Comparison of ENCODE assay signal across 10 cellular contexts in genomic region chr1:116763116-116763786, GRCh38. TPM values are rescaled to one million over a fixed set of nuclear protein-coding genes. Genes with fewer than 3 reads are reported as not detected.
DNase-seq lines count a peak whose midpoint lies in the region; ATAC-seq and TF ChIP-seq lines count a peak whose summit lies in the region.
"Had no signal": no experiment of that assay in that cellular context is flagged by ENCODE, and none has a peak within 500 bp of the region (broad histone marks: within the 10 kb centered on the region; RNA-seq: fewer than 3 reads in every experiment).

No MANE protein-coding gene starts in this region.

- peaks cover 0 to 6% of the 10 kb centered on the region in 2 donors for H3K4me1 ChIP-seq in muscle layer of duodenum (ENCODE audit: control insufficient read depth in 1 of 2, insufficient read depth in 2 of 2, low read length in 2 of 2)
- H3K4me1 ChIP-seq in transverse colon: peaks cover 0 to 9% (median 0%) of the 10 kb centered on the region in 4 donors

- peak overlapping the region; percentile 35 for H3K27ac ChIP-seq in muscle layer of duodenum (ENCODE audit: low read length)
- peak overlapping the region; percentile 37 to 51 (median 46) for H3K27ac ChIP-seq in transverse colon

- TF ChIP-seq CTCF in astrocyte of the spinal cord (IDR thresholded peaks at IDR 0.05; ENCODE audit: low read depth, low read length) (no peak), transverse colon (IDR thresholded peaks at IDR 0.05) (no peak)

- 58 to 71% methylated on average over 3 to 4 of the region's 4 CpGs for WGBS in transverse colon (ENCODE audit: low coverage in 1 of 2), 2 donors

- intact Hi-C loops in Right ventricle myocardium superior (cut with DNase I): no loop called here
- intact Hi-C loops in left ventricle myocardium superior (cut with micrococcal nuclease): no loop called here
- intact Hi-C loops in transverse colon (cut with DNase I; ENCODE audit: low total_unique reads): no loop called here

- DNase-seq in Right ventricle myocardium superior (no peak), left ventricle myocardium superior (no peak), astrocyte of the spinal cord (ENCODE audit: low read depth, low spot score) (peak; percentile 75), transverse colon (no peak), NCI-H2227 treated with DMSO at 0.1 percent for 48 hours (lab: John Stamatoyannopoulos, UW) (no peak), H7 (no peak), AG08396 (ENCODE audit: low spot score) (no peak)
- DNase-seq: activated B cell treated with CpG ODN at 0.5 μM for 24 hours had no signal

- H3K9me3 ChIP-seq in muscle layer of duodenum (ENCODE audit: control insufficient read depth in 1 of 2, low read length in 2 of 2): no peaks in the 10 kb centered on the region
- no peaks in the 10 kb centered on the region for H3K9me3 ChIP-seq in transverse colon

- no peak for TF ChIP-seq POLR2A in transverse colon (IDR thresholded peaks at IDR 0.05)

- in situ Hi-C loops in astrocyte of the spinal cord (cut with HindIII; ENCODE audit: low sequenced_read_pairs): no loop called here
- in situ Hi-C loops in transverse colon (cut with MboI; ENCODE audit: low pct_ligation_motif_present in 1 of 4, low pct_unique_long_range_greater_than_20kb in 1 of 4, low sequenced_read_pairs in 3 of 4): no loop called here

- H3K36me3 ChIP-seq in muscle layer of duodenum (ENCODE audit: control insufficient read depth in 1 of 2, insufficient read depth in 2 of 2, low read length in 2 of 2) (no peaks in the 10 kb centered on the region), transverse colon (no peaks in the 10 kb centered on the region), H7 (replicated peaks; ENCODE audit: control insufficient read depth, insufficient read depth, low read length) (no peaks in the 10 kb centered on the region)

- no peaks in the 10 kb centered on the region for H3K27me3 ChIP-seq in muscle layer of duodenum (ENCODE audit: low read depth, low read length)
- no peaks in the 10 kb centered on the region for H3K27me3 ChIP-seq in transverse colon
- no peaks in the 10 kb centered on the region for H3K27me3 ChIP-seq in H7 (ENCODE audit: control insufficient read depth, insufficient read depth, low read length)

- H3K4me3 ChIP-seq in astrocyte of the spinal cord (ENCODE audit: low read depth, low read length) (no peak overlapping the region), muscle layer of duodenum (ENCODE audit: low read depth in 1 of 2, low read length in 2 of 2) (no peak overlapping the region), transverse colon (no peak overlapping the region), H7 (ENCODE audit: insufficient read depth, low read depth, low read length) (no peak overlapping the region)

- no peak for TF ChIP-seq EP300 in transverse colon (IDR thresholded peaks at IDR 0.05; ENCODE audit: low read depth)

- ATAC-seq in Right ventricle myocardium superior (ENCODE audit: poor library complexity) (peak; percentile 29), left ventricle myocardium superior (no peak)

RNA-seq across cellular contexts. Expression of gene CD2, which starts 9.0 kb away (rescaled TPM):
- total RNA-seq in Right ventricle myocardium superior: 0.51 TPM
- 1.7 TPM for total RNA-seq in left ventricle myocardium superior
- total RNA-seq in transverse colon: 1 to 10 TPM in 3 of 4 donors, not detected in 1; 5.0 to 8.7 (median 6.3) TPM
- total RNA-seq in H7 (2014; rRNA removed; shearing (Covaris generic)): not detected in 2 replicates
- total RNA-seq: chondrocyte had no signal
